In genomic region chr9:120009856-120010255, GRCh38 we compare ENCODE assay signal across 35 cellular contexts.
"Had no signal": no experiment of that assay in that cellular context is flagged by ENCODE, and none has a peak within 500 bp of the region (broad histone marks: within the 10 kb centered on the region; RNA-seq: fewer than 3 reads in every experiment).

No MANE protein-coding gene starts in this region.

- H3K4me1 Mint-ChIP-seq: activated CD4-positive, alpha-beta memory T cell treated with anti-CD3 and anti-CD28 coated beads, Interleukin-2, amount 10 ng/mL, durations not matched to agents 7 days and 5 days; activated CD4-positive, alpha-beta T cell treated with anti-CD3 and anti-CD28 coated beads for 36 hours; activated CD4-positive, alpha-beta T cell treated with anti-CD3 and anti-CD28 coated beads, Interleukin-2, amount 10 ng/mL, durations not matched to agents 7 days and 5 days; activated CD8-positive, alpha-beta memory T cell treated with anti-CD3 and anti-CD28 coated beads, Interleukin-2, amount 10 ng/mL, durations not matched to agents 7 days and 5 days; activated naive CD4-positive, alpha-beta T cell treated with anti-CD3 and anti-CD28 coated beads, Interleukin-2, amount 10 ng/mL, durations not matched to agents 7 days and 5 days; activated naive CD4-positive, alpha-beta T cell treated with anti-CD3 and anti-CD28 coated beads, Interleukin-2, amount 50 U/mL, for 24 hours; activated naive CD8-positive, alpha-beta T cell treated with anti-CD3 and anti-CD28 coated beads, Interleukin-2, amount 10 ng/mL, durations not matched to agents 7 days and 5 days; activated naive CD8-positive, alpha-beta T cell treated with anti-CD3 and anti-CD28 coated beads, Interleukin-2, amount 50 U/mL, for 24 hours; brain; central memory CD8-positive, alpha-beta T cell had no signal

- ATAC-seq: activated CD4-positive, alpha-beta T cell treated with anti-CD3 and anti-CD28 coated beads for 36 hours; activated CD4-positive, CD25-positive, alpha-beta regulatory T cell treated with anti-CD3 and anti-CD28 coated beads, Interleukin-2, amount 50 U/mL, for 24 hours; activated CD8-positive, alpha-beta memory T cell treated with anti-CD3 and anti-CD28 coated beads, Interleukin-2, amount 10 ng/mL, durations not matched to agents 7 days and 5 days; activated CD8-positive, alpha-beta T cell treated with anti-CD3 and anti-CD28 coated beads, Interleukin-2, amount 10 ng/mL, durations not matched to agents 7 days and 5 days; activated naive CD8-positive, alpha-beta T cell treated with anti-CD3 and anti-CD28 coated beads, Interleukin-2, amount 50 U/mL, for 24 hours had no signal

- H3K27me3 Mint-ChIP-seq: activated CD4-positive, alpha-beta memory T cell treated with anti-CD3 and anti-CD28 coated beads, Interleukin-2, amount 10 ng/mL, durations not matched to agents 7 days and 5 days; activated CD4-positive, alpha-beta T cell treated with anti-CD3 and anti-CD28 coated beads, Interleukin-2, amount 10 ng/mL, durations not matched to agents 7 days and 5 days; activated CD8-positive, alpha-beta memory T cell treated with anti-CD3 and anti-CD28 coated beads, Interleukin-2, amount 10 ng/mL, durations not matched to agents 7 days and 5 days; activated naive CD4-positive, alpha-beta T cell treated with anti-CD3 and anti-CD28 coated beads, Interleukin-2, amount 10 ng/mL, durations not matched to agents 7 days and 5 days; activated naive CD8-positive, alpha-beta T cell treated with anti-CD3 and anti-CD28 coated beads, Interleukin-2, amount 50 U/mL, for 24 hours; brain; central memory CD8-positive, alpha-beta T cell had no signal

- H3K4me3 Mint-ChIP-seq: activated CD4-positive, alpha-beta memory T cell treated with anti-CD3 and anti-CD28 coated beads, Interleukin-2, amount 10 ng/mL, durations not matched to agents 7 days and 5 days; activated CD4-positive, alpha-beta T cell treated with anti-CD3 and anti-CD28 coated beads for 36 hours; activated CD4-positive, alpha-beta T cell treated with anti-CD3 and anti-CD28 coated beads, Interleukin-2, amount 10 ng/mL, durations not matched to agents 7 days and 5 days; activated CD8-positive, alpha-beta memory T cell treated with anti-CD3 and anti-CD28 coated beads, Interleukin-2, amount 10 ng/mL, durations not matched to agents 7 days and 5 days; activated CD8-positive, alpha-beta T cell treated with anti-CD3 and anti-CD28 coated beads, Interleukin-2, amount 10 ng/mL, durations not matched to agents 7 days and 5 days; activated naive CD4-positive, alpha-beta T cell treated with anti-CD3 and anti-CD28 coated beads, Interleukin-2, amount 10 ng/mL, durations not matched to agents 7 days and 5 days; activated naive CD4-positive, alpha-beta T cell treated with anti-CD3 and anti-CD28 coated beads, Interleukin-2, amount 50 U/mL, for 24 hours; activated naive CD8-positive, alpha-beta T cell; activated naive CD8-positive, alpha-beta T cell treated with anti-CD3 and anti-CD28 coated beads, Interleukin-2, amount 10 ng/mL, durations not matched to agents 7 days and 5 days; activated naive CD8-positive, alpha-beta T cell treated with anti-CD3 and anti-CD28 coated beads, Interleukin-2, amount 50 U/mL, for 24 hours; activated T-cell treated with anti-CD3 and anti-CD28 coated beads, Interleukin-2, amount 50 U/mL, for 24 hours; brain; central memory CD8-positive, alpha-beta T cell; T-helper 1 cell treated with Interleukin-12 subunit alpha and Interleukin-12 subunit beta and Interleukin-4 antibody, amounts not matched to agents 30 μg/mL and 1 μg/mL, for 36 hours; T-helper 2 cell treated with Interferon-gamma antibody and Interleukin-4, amounts not matched to agents 5 μg/mL and 100 μg/mL, for 36 hours had no signal

- H3K4me3 ChIP-seq: ascending aorta, cardiac muscle cell had no signal

- H3K36me3 Mint-ChIP-seq: activated CD8-positive, alpha-beta memory T cell treated with anti-CD3 and anti-CD28 coated beads, Interleukin-2, amount 10 ng/mL, durations not matched to agents 7 days and 5 days; activated naive CD4-positive, alpha-beta T cell treated with anti-CD3 and anti-CD28 coated beads, Interleukin-2, amount 10 ng/mL, durations not matched to agents 7 days and 5 days; activated naive CD4-positive, alpha-beta T cell treated with anti-CD3 and anti-CD28 coated beads, Interleukin-2, amount 50 U/mL, for 24 hours; activated naive CD8-positive, alpha-beta T cell; activated naive CD8-positive, alpha-beta T cell treated with anti-CD3 and anti-CD28 coated beads, Interleukin-2, amount 10 ng/mL, durations not matched to agents 7 days and 5 days; brain had no signal

- DNase-seq: activated CD4-positive, alpha-beta memory T cell treated with anti-CD3 and anti-CD28 coated beads, Interleukin-2, amount 10 ng/mL, durations not matched to agents 7 days and 5 days; activated CD4-positive, alpha-beta T cell treated with anti-CD3 and anti-CD28 coated beads for 1 hour; activated CD4-positive, alpha-beta T cell treated with anti-CD3 and anti-CD28 coated beads for 36 hours; activated CD4-positive, alpha-beta T cell treated with anti-CD3 and anti-CD28 coated beads for 48 hours; activated CD4-positive, alpha-beta T cell treated with anti-CD3 and anti-CD28 coated beads, Interleukin-2, amount 10 ng/mL, durations not matched to agents 7 days and 5 days; activated CD4-positive, alpha-beta T cell treated with anti-CD3 and anti-CD28 coated beads, Interleukin-2, amount 50 U/mL, for 48 hours; activated CD4-positive, CD25-positive, alpha-beta regulatory T cell; activated CD8-positive, alpha-beta memory T cell treated with anti-CD3 and anti-CD28 coated beads for 24 hours; activated CD8-positive, alpha-beta memory T cell treated with anti-CD3 and anti-CD28 coated beads, Interleukin-2, amount 10 ng/mL, durations not matched to agents 7 days and 5 days; activated CD8-positive, alpha-beta memory T cell treated with anti-CD3 and anti-CD28 coated beads, Interleukin-2, amount 50 U/mL, for 48 hours; activated CD8-positive, alpha-beta T cell treated with anti-CD3 and anti-CD28 coated beads, Interleukin-2, amount 10 ng/mL, durations not matched to agents 7 days and 5 days; activated effector memory CD4-positive, alpha-beta T cell treated with Interleukin-2 at 50 U/mL for 16 hours; activated gamma-delta T cell; activated naive CD4-positive, alpha-beta T cell treated with anti-CD3 and anti-CD28 coated beads, Interleukin-2, amount 10 ng/mL, durations not matched to agents 7 days and 5 days; activated naive CD4-positive, alpha-beta T cell treated with Interleukin-2 at 50 U/mL for 16 hours; activated naive CD8-positive, alpha-beta T cell treated with anti-CD3 and anti-CD28 coated beads, Interleukin-2, amount 10 ng/mL, durations not matched to agents 7 days and 5 days; activated naive CD8-positive, alpha-beta T cell treated with anti-CD3 and anti-CD28 coated beads, Interleukin-2, amount 50 U/mL, for 24 hours; activated T-cell treated with anti-CD3 and anti-CD28 coated beads, Interleukin-2, amount 50 U/mL, for 24 hours; activated T-cell treated with anti-CD3 and anti-CD28 coated beads, Interleukin-2, amount 50 U/mL, for 48 hours; amygdala; anterior cingulate cortex; caudate nucleus; cerebellar nuclear complex; T-helper 2 cell; T-helper 9 cell had no signal

- H3K27ac Mint-ChIP-seq: activated CD4-positive, alpha-beta memory T cell treated with anti-CD3 and anti-CD28 coated beads, Interleukin-2, amount 10 ng/mL, durations not matched to agents 7 days and 5 days; activated CD4-positive, alpha-beta T cell treated with anti-CD3 and anti-CD28 coated beads for 36 hours; activated CD4-positive, alpha-beta T cell treated with anti-CD3 and anti-CD28 coated beads, Interleukin-2, amount 10 ng/mL, durations not matched to agents 7 days and 5 days; activated CD8-positive, alpha-beta memory T cell treated with anti-CD3 and anti-CD28 coated beads, Interleukin-2, amount 10 ng/mL, durations not matched to agents 7 days and 5 days; activated CD8-positive, alpha-beta T cell treated with anti-CD3 and anti-CD28 coated beads, Interleukin-2, amount 10 ng/mL, durations not matched to agents 7 days and 5 days; activated naive CD4-positive, alpha-beta T cell treated with anti-CD3 and anti-CD28 coated beads, Interleukin-2, amount 10 ng/mL, durations not matched to agents 7 days and 5 days; activated naive CD4-positive, alpha-beta T cell treated with anti-CD3 and anti-CD28 coated beads, Interleukin-2, amount 50 U/mL, for 24 hours; activated naive CD8-positive, alpha-beta T cell; activated naive CD8-positive, alpha-beta T cell treated with anti-CD3 and anti-CD28 coated beads, Interleukin-2, amount 10 ng/mL, durations not matched to agents 7 days and 5 days; activated naive CD8-positive, alpha-beta T cell treated with anti-CD3 and anti-CD28 coated beads, Interleukin-2, amount 50 U/mL, for 24 hours; activated T-cell treated with anti-CD3 and anti-CD28 coated beads, Interleukin-2, amount 50 U/mL, for 24 hours; activated T-helper 2 cell treated with anti-CD3 and anti-CD28 coated beads, Interferon-gamma antibody, Interleukin-2, Interleukin-4, amounts not matched to agents 10 μg/mL and 5 μg/mL and 100 μg/mL, durations not matched to agents 14 hours and 24 hours and 36 hours; brain; T-helper 1 cell treated with Interleukin-12 subunit alpha and Interleukin-12 subunit beta and Interleukin-4 antibody, amounts not matched to agents 30 μg/mL and 1 μg/mL, for 36 hours; T-helper 2 cell treated with Interferon-gamma antibody and Interleukin-4, amounts not matched to agents 5 μg/mL and 100 μg/mL, for 36 hours had no signal

- H3K9me3 Mint-ChIP-seq: activated CD4-positive, alpha-beta memory T cell treated with anti-CD3 and anti-CD28 coated beads, Interleukin-2, amount 10 ng/mL, durations not matched to agents 7 days and 5 days; activated CD4-positive, alpha-beta T cell treated with anti-CD3 and anti-CD28 coated beads, Interleukin-2, amount 10 ng/mL, durations not matched to agents 7 days and 5 days; activated naive CD4-positive, alpha-beta T cell treated with anti-CD3 and anti-CD28 coated beads, Interleukin-2, amount 10 ng/mL, durations not matched to agents 7 days and 5 days; activated naive CD8-positive, alpha-beta T cell treated with anti-CD3 and anti-CD28 coated beads, Interleukin-2, amount 10 ng/mL, durations not matched to agents 7 days and 5 days; activated naive CD8-positive, alpha-beta T cell treated with anti-CD3 and anti-CD28 coated beads, Interleukin-2, amount 50 U/mL, for 24 hours; activated T-cell treated with anti-CD3 and anti-CD28 coated beads, Interleukin-2, amount 50 U/mL, for 24 hours; activated T-helper 2 cell treated with anti-CD3 and anti-CD28 coated beads, Interferon-gamma antibody, Interleukin-2, Interleukin-4, amounts not matched to agents 10 μg/mL and 5 μg/mL and 100 μg/mL, durations not matched to agents 14 hours and 24 hours and 36 hours; T-helper 1 cell treated with Interleukin-12 subunit alpha and Interleukin-12 subunit beta and Interleukin-4 antibody, amounts not matched to agents 30 μg/mL and 1 μg/mL, for 36 hours; T-helper 2 cell treated with Interferon-gamma antibody and Interleukin-4, amounts not matched to agents 5 μg/mL and 100 μg/mL, for 36 hours had no signal
